31 cellular contexts compared by ENCODE assay signal in the genomic region with DNA sequence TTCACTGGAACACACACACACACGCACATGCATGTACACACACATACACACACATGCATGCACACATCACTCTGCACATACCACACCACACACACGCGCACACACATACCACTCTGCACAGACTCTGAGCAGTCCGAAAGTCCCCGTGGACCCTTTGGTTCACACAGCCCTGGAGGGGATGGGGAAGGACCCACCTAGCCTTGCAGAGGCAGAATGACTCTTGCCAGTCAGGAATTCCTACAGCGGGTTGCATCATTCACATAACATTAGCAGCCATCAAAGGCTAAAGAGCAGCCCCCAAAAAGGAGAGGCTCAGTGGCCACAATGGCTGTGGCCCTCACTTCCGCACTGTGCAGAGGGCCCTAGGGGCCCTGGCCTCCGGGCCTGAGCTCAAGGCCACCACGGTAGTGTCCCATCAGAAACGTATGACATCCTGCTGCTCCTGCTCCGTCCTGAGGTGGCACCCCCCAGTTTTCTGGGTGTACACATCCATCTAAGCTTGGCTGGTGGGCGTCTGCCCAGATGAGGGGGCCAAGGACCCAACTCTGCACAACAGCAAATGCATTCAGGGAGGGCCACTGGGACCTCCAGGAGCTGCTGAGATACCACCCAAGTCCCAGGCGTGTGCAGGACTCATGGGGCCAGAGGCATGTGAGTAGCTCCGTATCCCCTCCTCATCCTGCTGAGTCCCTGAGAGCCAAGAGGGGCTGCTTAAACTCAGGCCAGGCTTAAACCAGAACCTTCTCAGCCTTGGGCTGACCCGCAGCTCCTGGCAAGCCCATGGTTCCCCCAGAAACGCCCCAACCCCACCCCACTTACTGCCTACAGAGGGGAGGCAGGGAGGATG. TPM values are rescaled to one million over a fixed set of nuclear protein-coding genes. Genes with fewer than 3 reads are reported as not detected.
DNase-seq lines count a peak whose midpoint lies in the region; ATAC-seq, FAIRE-seq and TF ChIP-seq lines count a peak whose summit lies in the region.
"Had no signal": no experiment of that assay in that cellular context is flagged by ENCODE, and none has a peak within 500 bp of the region (broad histone marks: within the 10 kb centered on the region; RNA-seq: fewer than 3 reads in every experiment).

No MANE protein-coding gene starts in this region.

- no peak for TF ChIP-seq CTCF in osteoblast (IDR thresholded peaks at IDR 0.05; ENCODE audit: extremely low read depth, low read depth, low read length)

- H3K4me3 ChIP-seq in CD8-positive, alpha-beta memory T cell (ENCODE audit: low read length): no peak overlapping the region
- no peak overlapping the region for H3K4me3 ChIP-seq in osteoblast (ENCODE audit: insufficient read depth, low read length)
- H3K4me3 ChIP-seq: cardiac muscle cell, coronary artery, HAP-1, lower lobe of right lung, thoracic aorta, uterus had no signal

- H3K4me1 Mint-ChIP-seq in CD8-positive, alpha-beta memory T cell: peaks cover 36 to 62% (median 38%) of the 10 kb centered on the region in 3 donors
- H3K4me1 Mint-ChIP-seq in central memory CD8-positive, alpha-beta T cell: peaks cover 55% of the 10 kb centered on the region

- no peaks in the 10 kb centered on the region for H3K9me3 Mint-ChIP-seq in CD8-positive, alpha-beta memory T cell
- no peaks in the 10 kb centered on the region for H3K9me3 Mint-ChIP-seq in central memory CD8-positive, alpha-beta T cell
- H3K9me3 Mint-ChIP-seq: activated naive CD8-positive, alpha-beta T cell treated with anti-CD3 and anti-CD28 coated beads, Interleukin-2, amount 10 ng/mL, durations not matched to agents 7 days and 5 days; activated T-cell treated with anti-CD3 and anti-CD28 coated beads, Interleukin-2, amount 50 U/mL, for 24 hours; stimulated activated naive CD8-positive, alpha-beta T cell treated with anti-CD3 and anti-CD28 coated beads, Interleukin-15, amount 100 ng/mL, for 72 hours; T-helper 2 cell treated with Interferon-gamma antibody and Interleukin-4, amounts not matched to agents 5 μg/mL and 100 μg/mL, for 36 hours had no signal

- no peaks in the 10 kb centered on the region for H3K9me3 ChIP-seq in CD8-positive, alpha-beta memory T cell (ENCODE audit: low read length)
- H3K9me3 ChIP-seq in osteoblast (ENCODE audit: low read depth, low read length): no peaks in the 10 kb centered on the region
- H3K9me3 ChIP-seq: HAP-1, lower lobe of right lung, thoracic aorta, uterus had no signal

- H3K27ac ChIP-seq in CD8-positive, alpha-beta memory T cell (ENCODE audit: low read depth, low read length): no peak overlapping the region
- H3K27ac ChIP-seq in osteoblast (ENCODE audit: low read depth, low read length): no peak overlapping the region
- H3K27ac ChIP-seq: cardiac muscle cell, coronary artery, lower lobe of right lung, parathyroid adenoma, thoracic aorta, uterus had no signal

- no peak overlapping the region for H3K4me2 ChIP-seq in osteoblast (ENCODE audit: insufficient read depth, low read length)

- H3K36me3 ChIP-seq in CD8-positive, alpha-beta memory T cell (ENCODE audit: insufficient read depth, low read length): no peaks in the 10 kb centered on the region
- no peaks in the 10 kb centered on the region for H3K36me3 ChIP-seq in osteoblast (ENCODE audit: insufficient read depth, low read length)
- H3K36me3 ChIP-seq: cardiac muscle cell, HAP-1, lower lobe of right lung, thoracic aorta, uterus had no signal

- DNase-seq in CD8-positive, alpha-beta memory T cell: no peak
- no peak for DNase-seq in GM12891 (ENCODE audit: insufficient read length, low spot score)
- DNase-seq in central memory CD8-positive, alpha-beta T cell (ENCODE audit: low spot score in 2 of 2): no peak
- DNase-seq in osteoblast (ENCODE audit: insufficient read length, low spot score, missing footprints): peak; percentile 62
- DNase-seq in NCI-H524 treated with DMSO at 0.1 percent for 48 hours (lab: John Stamatoyannopoulos, UW): no peak
- no peak for DNase-seq in ecto neural progenitor cell (ENCODE audit: low spot score)
- DNase-seq in stimulated activated CD4-positive, alpha-beta T cell treated with anti-CD3 and anti-CD28 coated beads, Interleukin-2, amount 100 ng/mL, for 48 hours: no peak
- DNase-seq: activated gamma-delta T cell treated with Interleukin-2 at 50 U/mL for 16 hours; activated naive CD8-positive, alpha-beta T cell treated with anti-CD3 and anti-CD28 coated beads, Interleukin-2, amount 10 ng/mL, durations not matched to agents 7 days and 5 days; activated T-cell treated with anti-CD3 and anti-CD28 coated beads, Interleukin-2, amount 50 U/mL, for 24 hours; DMS153; effector memory CD4-positive, alpha-beta T cell; kidney; lower lobe of right lung; NCI-H1417; NCI-H2081 treated with DMSO at 0.1 percent for 48 hours; NCI-H226; NCI-H69; right cardiac atrium; SHP77; stimulated activated naive CD8-positive, alpha-beta T cell treated with anti-CD3 and anti-CD28 coated beads, Interleukin-15, amount 100 ng/mL, for 72 hours; uterus had no signal

- POLR2A ChIA-PET in CD8-positive, alpha-beta memory T cell (lab: Charles Lee): no interaction called here

- CTCF ChIA-PET in CD8-positive, alpha-beta memory T cell (lab: Charles Lee): interaction anchor here (0.7 to 2.6 kb wide), 9 partner anchors 10 to 68 kb away, joined by 3 to 20 read pairs (median 8); a partner anchor contains a TSS

- no peak for ATAC-seq in central memory CD8-positive, alpha-beta T cell (replicated peaks; ENCODE audit: extremely low read depth, poor library complexity, severe bottlenecking)
- ATAC-seq: lower lobe of right lung; right cardiac atrium; stimulated activated naive CD8-positive, alpha-beta T cell treated with anti-CD3 and anti-CD28 coated beads, Interleukin-15, amount 100 ng/mL, for 72 hours had no signal

- H3K4me1 ChIP-seq in CD8-positive, alpha-beta memory T cell (ENCODE audit: insufficient read depth, low read length): peaks cover 19% of the 10 kb centered on the region
- no peaks in the 10 kb centered on the region for H3K4me1 ChIP-seq in osteoblast (ENCODE audit: insufficient read depth, low read length)
- H3K4me1 ChIP-seq: parathyroid adenoma, uterus had no signal

- no peaks in the 10 kb centered on the region for H3K36me3 Mint-ChIP-seq in CD8-positive, alpha-beta memory T cell
- no peaks in the 10 kb centered on the region for H3K36me3 Mint-ChIP-seq in central memory CD8-positive, alpha-beta T cell (ENCODE audit: insufficient read depth)
- H3K36me3 Mint-ChIP-seq: activated naive CD8-positive, alpha-beta T cell treated with anti-CD3 and anti-CD28 coated beads, Interleukin-2, amount 10 ng/mL, durations not matched to agents 7 days and 5 days had no signal

- peak; percentile 51 for FAIRE-seq in GM12891 (lab: Jason Lieb, UNC)
- FAIRE-seq: kidney had no signal

- no peak overlapping the region for H2AFZ ChIP-seq in osteoblast (ENCODE audit: low read length)
- H2AFZ ChIP-seq: parathyroid adenoma had no signal

- H3K4me3 Mint-ChIP-seq in CD8-positive, alpha-beta memory T cell: peak overlapping the region in 4 of 7 donors; percentile 29 to 70 (median 48)
- peak overlapping the region; percentile 12 for H3K4me3 Mint-ChIP-seq in central memory CD8-positive, alpha-beta T cell
- H3K4me3 Mint-ChIP-seq: activated naive CD8-positive, alpha-beta T cell treated with anti-CD3 and anti-CD28 coated beads, Interleukin-2, amount 10 ng/mL, durations not matched to agents 7 days and 5 days; activated T-cell treated with anti-CD3 and anti-CD28 coated beads, Interleukin-2, amount 50 U/mL, for 24 hours; stimulated activated naive CD8-positive, alpha-beta T cell treated with anti-CD3 and anti-CD28 coated beads, Interleukin-15, amount 100 ng/mL, for 72 hours; T-helper 2 cell treated with Interferon-gamma antibody and Interleukin-4, amounts not matched to agents 5 μg/mL and 100 μg/mL, for 36 hours had no signal

- peak overlapping the region in 3 of 8 donors; percentile 50 to 79 (median 63) for H3K27ac Mint-ChIP-seq in CD8-positive, alpha-beta memory T cell
- no peak overlapping the region for H3K27ac Mint-ChIP-seq in central memory CD8-positive, alpha-beta T cell (ENCODE audit: low read depth)
- H3K27ac Mint-ChIP-seq: activated naive CD8-positive, alpha-beta T cell treated with anti-CD3 and anti-CD28 coated beads, Interleukin-2, amount 10 ng/mL, durations not matched to agents 7 days and 5 days; activated T-cell treated with anti-CD3 and anti-CD28 coated beads, Interleukin-2, amount 50 U/mL, for 24 hours; stimulated activated naive CD8-positive, alpha-beta T cell treated with anti-CD3 and anti-CD28 coated beads, Interleukin-15, amount 100 ng/mL, for 72 hours had no signal

- no peak for TF ChIP-seq POLR2A in GM12891 (IDR thresholded peaks at IDR 0.05; ENCODE audit: low read depth, low read length)

- H3K79me2 ChIP-seq in osteoblast (ENCODE audit: insufficient read depth, low read length): no peaks in the 10 kb centered on the region
- H3K79me2 ChIP-seq: parathyroid adenoma had no signal

- peaks cover 0 to 3% of the 10 kb centered on the region in 2 donors for H3K27me3 Mint-ChIP-seq in CD8-positive, alpha-beta memory T cell
- no peaks in the 10 kb centered on the region for H3K27me3 Mint-ChIP-seq in central memory CD8-positive, alpha-beta T cell

- no peaks in the 10 kb centered on the region for H4K20me1 ChIP-seq in osteoblast (ENCODE audit: insufficient read depth, low read length)

- no peaks in the 10 kb centered on the region for H3K27me3 ChIP-seq in CD8-positive, alpha-beta memory T cell (ENCODE audit: insufficient read depth, low read length, poor library complexity, severe bottlenecking)
- H3K27me3 ChIP-seq in osteoblast (ENCODE audit: insufficient read depth, low read length): peaks cover 17% of the 10 kb centered on the region

TF ChIP-seq in GM12891, 5 proteins besides CTCF, POLR2A, EP300 and RAD21:
- TF ChIP-seq SPI1 (IDR thresholded peaks at IDR 0.05; ENCODE audit: low read depth, low read length) (no peak), PAX5 (IDR thresholded peaks at IDR 0.05; ENCODE audit: insufficient read depth, low read length, severe bottlenecking) (no peak), TAF1 (IDR thresholded peaks at IDR 0.05; ENCODE audit: low read depth, low read length) (no peak), POU2F2 (IDR thresholded peaks at IDR 0.05; ENCODE audit: low read depth, low read length) (no peak), POLR2AphosphoS5 (IDR thresholded peaks at IDR 0.05; ENCODE audit: low read depth, low read length) (no peak)

RNA-seq across cellular contexts. Expression of a gene that starts 2.2 kb away (rescaled TPM):
- total RNA-seq in CD8-positive, alpha-beta memory T cell: under 1 TPM; 0.15 to 0.18 TPM
- 2.7 TPM for polyA plus RNA-seq in CD8-positive, alpha-beta memory T cell
- polyA plus RNA-seq in GM12891 (2012; ENCODE audit: low read depth, missing spikeins): 0.31 TPM
- under 0.01 TPM in 2 replicates for total RNA-seq in osteoblast
- total RNA-seq: epithelial cell of proximal tubule had no signal
- polyA plus RNA-seq: BJ, cardiac muscle cell, neural cell had no signal
